Comparison of ENCODE assay signal across 16 cellular contexts in genomic region chr22:37482244-37482643, GRCh38. TPM values are rescaled to one million over a fixed set of nuclear protein-coding genes. Genes with fewer than 3 reads are reported as not detected.
DNase-seq lines count a peak whose midpoint lies in the region; ATAC-seq and TF ChIP-seq lines count a peak whose summit lies in the region.
"Had no signal": no experiment of that assay in that cellular context is flagged by ENCODE, and none has a peak within 500 bp of the region (broad histone marks: within the 10 kb centered on the region; RNA-seq: fewer than 3 reads in every experiment).

No MANE protein-coding gene starts in this region.

- H3K4me1 Mint-ChIP-seq in stimulated activated naive CD8-positive, alpha-beta T cell treated with anti-CD3 and anti-CD28 coated beads, Interleukin-15, Interleukin-2, amounts not matched to agents 100 ng/mL and 50 ng/mL, for 24 hours (ENCODE audit: low read depth): peaks cover 40% of the 10 kb centered on the region
- peaks cover 37% of the 10 kb centered on the region for H3K4me1 Mint-ChIP-seq in activated CD8-positive, alpha-beta T cell treated with anti-CD3 and anti-CD28 coated beads for 36 hours (ENCODE audit: low read depth)
- H3K4me1 Mint-ChIP-seq in glutamatergic neuron (ENCODE audit: low read depth, unreplicated experiment): peaks cover 36% of the 10 kb centered on the region

- no peak for ATAC-seq in stimulated activated naive CD8-positive, alpha-beta T cell treated with anti-CD3 and anti-CD28 coated beads, Interleukin-15, Interleukin-2, amounts not matched to agents 100 U/mL and 50 U/mL, for 24 hours
- no peak for ATAC-seq in activated CD8-positive, alpha-beta T cell treated with anti-CD3 and anti-CD28 coated beads for 36 hours
- ATAC-seq in GM21529 (IDR thresholded peaks at IDR 0.05; ENCODE audit: unreplicated experiment): no peak
- ATAC-seq: gastrocnemius medialis, upper lobe of right lung had no signal

- no peaks in the 10 kb centered on the region for H3K9me3 Mint-ChIP-seq in stimulated activated naive CD8-positive, alpha-beta T cell treated with anti-CD3 and anti-CD28 coated beads, Interleukin-15, Interleukin-2, amounts not matched to agents 100 ng/mL and 50 ng/mL, for 24 hours
- H3K9me3 Mint-ChIP-seq in activated CD8-positive, alpha-beta T cell treated with anti-CD3 and anti-CD28 coated beads for 36 hours: no peaks in the 10 kb centered on the region
- peaks cover 7% of the 10 kb centered on the region for H3K9me3 Mint-ChIP-seq in glutamatergic neuron (ENCODE audit: unreplicated experiment)

- peaks cover 50% of the 10 kb centered on the region for H3K36me3 Mint-ChIP-seq in stimulated activated naive CD8-positive, alpha-beta T cell treated with anti-CD3 and anti-CD28 coated beads, Interleukin-15, Interleukin-2, amounts not matched to agents 100 ng/mL and 50 ng/mL, for 24 hours (ENCODE audit: low read depth)
- H3K36me3 Mint-ChIP-seq in activated CD8-positive, alpha-beta T cell treated with anti-CD3 and anti-CD28 coated beads for 36 hours (ENCODE audit: low read depth): peaks cover 49% of the 10 kb centered on the region
- H3K36me3 Mint-ChIP-seq in glutamatergic neuron (ENCODE audit: unreplicated experiment): no peaks in the 10 kb centered on the region

- POLR2A ChIA-PET in activated CD8-positive, alpha-beta T cell treated with anti-CD3 and anti-CD28 coated beads for 36 hours (lab: Charles Lee): interaction anchor here (0.5 to 1.4 kb wide), 4 partner anchors 9 to 702 kb away, joined by 3 to 6 read pairs (median 3); no protein-coding TSS in a partner anchor

- H3K27me3 ChIP-seq in MG63: no peaks in the 10 kb centered on the region
- H3K27me3 ChIP-seq: upper lobe of right lung had no signal

- no peak for DNase-seq in stimulated activated naive CD8-positive, alpha-beta T cell treated with anti-CD3 and anti-CD28 coated beads, Interleukin-15, Interleukin-2, amounts not matched to agents 100 U/mL and 50 U/mL, for 24 hours
- peak; percentile 20 for DNase-seq in activated CD8-positive, alpha-beta T cell treated with anti-CD3 and anti-CD28 coated beads for 36 hours
- DNase-seq in glutamatergic neuron: peak; percentile 67
- DNase-seq in UCSD-AML1 (lab: John Stamatoyannopoulos, UW; ENCODE audit: unreplicated experiment): no peak
- no peak for DNase-seq in HK-2 (ENCODE audit: unreplicated experiment)
- no peak for DNase-seq in MG63
- DNase-seq: activated CD4-positive, alpha-beta T cell treated with anti-CD3 and anti-CD28 coated beads for 4 hours; gastrocnemius medialis; mammary epithelial cell; NCI-H2081 treated with DMSO at 0.1 percent for 48 hours; NCI-H748 treated with DMSO at 0.1 percent for 48 hours; nucleus accumbens; stimulated activated CD4-positive, alpha-beta T cell treated with anti-CD3 and anti-CD28 coated beads, Interleukin-4, amount 100 ng/mL, for 24 hours; upper lobe of right lung had no signal

- intact Hi-C loops in activated CD8-positive, alpha-beta T cell treated with anti-CD3 and anti-CD28 coated beads for 36 hours (cut with micrococcal nuclease): no loop called here

- H3K36me3 ChIP-seq in MG63: no peaks in the 10 kb centered on the region
- H3K36me3 ChIP-seq: gastrocnemius medialis had no signal

- no peak for TF ChIP-seq CTCF in activated CD8-positive, alpha-beta T cell treated with anti-CD3 and anti-CD28 coated beads for 36 hours (IDR thresholded peaks at IDR 0.05)
- no peak for TF ChIP-seq CTCF in glutamatergic neuron (IDR thresholded peaks at IDR 0.05; ENCODE audit: partially characterized antibody, unreplicated experiment)

- CTCF ChIA-PET in activated CD8-positive, alpha-beta T cell treated with anti-CD3 and anti-CD28 coated beads for 36 hours (lab: Charles Lee): interaction anchor here (1.0 to 5.2 kb wide), 5 partner anchors 10 to 283 kb away, joined by 3 to 20 read pairs (median 14); no protein-coding TSS in a partner anchor

- no peaks in the 10 kb centered on the region for H3K27me3 Mint-ChIP-seq in stimulated activated naive CD8-positive, alpha-beta T cell treated with anti-CD3 and anti-CD28 coated beads, Interleukin-15, Interleukin-2, amounts not matched to agents 100 ng/mL and 50 ng/mL, for 24 hours
- no peaks in the 10 kb centered on the region for H3K27me3 Mint-ChIP-seq in activated CD8-positive, alpha-beta T cell treated with anti-CD3 and anti-CD28 coated beads for 36 hours
- H3K27me3 Mint-ChIP-seq in glutamatergic neuron (ENCODE audit: unreplicated experiment): peaks cover 14% of the 10 kb centered on the region

- H3K9me3 ChIP-seq in MG63: no peaks in the 10 kb centered on the region
- H3K9me3 ChIP-seq: gastrocnemius medialis, upper lobe of right lung had no signal

- H3K27ac Mint-ChIP-seq in stimulated activated naive CD8-positive, alpha-beta T cell treated with anti-CD3 and anti-CD28 coated beads, Interleukin-15, Interleukin-2, amounts not matched to agents 100 ng/mL and 50 ng/mL, for 24 hours: peak overlapping the region; percentile 99
- H3K27ac Mint-ChIP-seq in activated CD8-positive, alpha-beta T cell treated with anti-CD3 and anti-CD28 coated beads for 36 hours: peak overlapping the region; percentile 97
- peak overlapping the region; percentile 91 for H3K27ac Mint-ChIP-seq in glutamatergic neuron (ENCODE audit: unreplicated experiment)

- H3K4me3 ChIP-seq in MG63: no peak overlapping the region
- H3K4me3 ChIP-seq: gastrocnemius medialis, upper lobe of right lung had no signal

- peak overlapping the region; percentile 95 for H3K4me3 Mint-ChIP-seq in stimulated activated naive CD8-positive, alpha-beta T cell treated with anti-CD3 and anti-CD28 coated beads, Interleukin-15, Interleukin-2, amounts not matched to agents 100 ng/mL and 50 ng/mL, for 24 hours
- peak overlapping the region; percentile 93 for H3K4me3 Mint-ChIP-seq in activated CD8-positive, alpha-beta T cell treated with anti-CD3 and anti-CD28 coated beads for 36 hours
- peak overlapping the region; percentile 54 for H3K4me3 Mint-ChIP-seq in glutamatergic neuron (ENCODE audit: unreplicated experiment)

RNA-seq across cellular contexts. Expression of gene MFNG, which starts 3.9 kb away (rescaled TPM):
- total RNA-seq in activated CD8-positive, alpha-beta T cell treated with anti-CD3 and anti-CD28 coated beads for 36 hours: 100 to 1,000 TPM; 155 to 160 TPM
- total RNA-seq in glutamatergic neuron (ENCODE audit: unreplicated experiment): 61.1 TPM
- 0.27 and 0.66 TPM in 2 replicates for total RNA-seq in MG63 (2014; rRNA removed; shearing (Covaris generic); ENCODE audit: low replicate concordance)

RNA-seq across cellular contexts. Expression of gene CARD10, which starts 37.0 kb away (rescaled TPM):
- total RNA-seq in activated CD8-positive, alpha-beta T cell treated with anti-CD3 and anti-CD28 coated beads for 36 hours: under 1 TPM; 0.09 to 0.18 TPM
- total RNA-seq in glutamatergic neuron (ENCODE audit: unreplicated experiment): 2.7 TPM
- total RNA-seq in MG63 (2014; rRNA removed; shearing (Covaris generic); ENCODE audit: low replicate concordance): 17.1 and 18.9 TPM in 2 replicates

RNA-seq across cellular contexts. Expression of gene ELFN2, which starts 55.0 kb away (rescaled TPM):
- under 1 TPM; 0.51 to 0.52 TPM for total RNA-seq in activated CD8-positive, alpha-beta T cell treated with anti-CD3 and anti-CD28 coated beads for 36 hours
- 7.3 TPM for total RNA-seq in glutamatergic neuron (ENCODE audit: unreplicated experiment)
- 0.07 TPM in 1 of 2 replicates, not detected in the other for total RNA-seq in MG63 (2014; rRNA removed; shearing (Covaris generic); ENCODE audit: low replicate concordance)

Comparison
In these comparisons a context has a peak if more than half of its experiments do, and no peak if none do; other contexts are left out.
1. DNase-seq: peak in activated CD8-positive, alpha-beta T cell treated with anti-CD3 and anti-CD28 coated beads for 36 hours (single experiment) and glutamatergic neuron (single experiment); none in stimulated activated naive CD8-positive, alpha-beta T cell treated with anti-CD3 and anti-CD28 coated beads, Interleukin-15, Interleukin-2, amounts not matched to agents 100 U/mL and 50 U/mL, for 24 hours (single experiment), UCSD-AML1 (single experiment), HK-2 (single experiment) and MG63 (single experiment).
2. RNA of gene MFNG, which starts 3.9 kb away (total RNA-seq): 155 to 160 TPM in activated CD8-positive, alpha-beta T cell treated with anti-CD3 and anti-CD28 coated beads for 36 hours and 61.1 TPM in glutamatergic neuron (single experiment); 0.27 to 0.66 TPM in MG63; every median in the first group is over 10 times any median in the second.
3. Peak in every context shown above with its lines, with median percentiles within 50 percentile points of each other: H3K27ac Mint-ChIP-seq and H3K4me3 Mint-ChIP-seq.